Comparison of ENCODE assay signal across 14 cellular contexts in the genomic region with DNA sequence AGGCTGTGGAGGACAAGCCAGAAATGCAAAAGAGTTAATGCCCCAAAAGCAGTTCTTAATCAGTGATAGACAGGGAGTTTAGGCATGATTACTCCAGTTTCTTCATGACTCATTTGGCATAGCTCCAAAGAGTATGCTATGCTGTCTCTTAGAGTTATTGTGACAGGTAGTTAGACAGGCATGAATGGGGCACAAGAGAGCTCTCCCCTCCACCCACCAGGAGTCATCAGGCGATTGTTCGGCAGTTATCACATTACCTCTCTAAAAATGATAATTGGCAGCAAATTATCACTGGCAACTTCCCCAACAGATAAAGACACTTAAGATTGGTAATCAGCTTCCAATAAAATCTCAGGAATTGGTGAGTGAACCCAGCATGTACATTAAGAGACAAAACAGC.
DNase-seq lines count a peak whose midpoint lies in the region; ATAC-seq and TF ChIP-seq lines count a peak whose summit lies in the region.
"Had no signal": no experiment of that assay in that cellular context is flagged by ENCODE, and none has a peak within 500 bp of the region (broad histone marks: within the 10 kb centered on the region; RNA-seq: fewer than 3 reads in every experiment).

No MANE protein-coding gene starts in this region.

- H3K4me3 ChIP-seq in RWPE2 (ENCODE audit: severe bottlenecking), result no peak overlapping the region
- H3K4me3 ChIP-seq: adrenal gland had no signal

- H3K4me1 ChIP-seq in RWPE2 (ENCODE audit: insufficient read depth, poor library complexity, severe bottlenecking), result peaks cover 48% of the 10 kb centered on the region
- H3K4me1 ChIP-seq: adrenal gland had no signal

- H3K27me3 ChIP-seq in RWPE2 (ENCODE audit: insufficient read depth, poor library complexity, severe bottlenecking), result no peaks in the 10 kb centered on the region
- H3K27me3 ChIP-seq: adrenal gland had no signal

- H3K27ac ChIP-seq in RWPE2 (ENCODE audit: poor library complexity, severe bottlenecking), result peak overlapping the region; percentile 72
- H3K27ac ChIP-seq: adrenal gland had no signal

- no peaks in the 10 kb centered on the region for H3K36me3 ChIP-seq in RWPE2 (ENCODE audit: low read depth)
- H3K36me3 ChIP-seq: adrenal gland had no signal

- peak; percentile 46 for DNase-seq in A172 (ENCODE audit: low spot score)
- no peak for DNase-seq in RWPE2 (ENCODE audit: low spot score)
- no peak for DNase-seq in NCI-H2107 (lab: John Stamatoyannopoulos, UW)
- DNase-seq in DMS114 treated with DMSO at 0.1 percent for 48 hours (lab: John Stamatoyannopoulos, UW; ENCODE audit: unreplicated experiment), result no peak
- DNase-seq: adrenal gland; glutamatergic neuron; NCI-H2081 treated with DMSO at 0.1 percent for 48 hours; stimulated activated CD4-positive, alpha-beta T cell treated with anti-CD3 and anti-CD28 coated beads, Interleukin-2, amount 100 ng/mL, for 48 hours; T-helper 9 cell had no signal

- H3K9me3 ChIP-seq in RWPE2 (ENCODE audit: severe bottlenecking), result no peaks in the 10 kb centered on the region
- H3K9me3 ChIP-seq: adrenal gland had no signal

- no peak for TF ChIP-seq CTCF in RWPE2 (IDR thresholded peaks at IDR 0.05; ENCODE audit: poor library complexity, severe bottlenecking)

- ATAC-seq in GM18511 (IDR thresholded peaks at IDR 0.05; ENCODE audit: unreplicated experiment), result peak; percentile 76
- ATAC-seq in RWPE2 (ENCODE audit: low read depth), result peak; percentile 84
- peak; percentile 90 for ATAC-seq in esophagus mucosa
- ATAC-seq in GM18861 (IDR thresholded peaks at IDR 0.05; ENCODE audit: unreplicated experiment), result no peak
- ATAC-seq in GM21786 (IDR thresholded peaks at IDR 0.05; ENCODE audit: unreplicated experiment), result no peak
- ATAC-seq: HCT116 had no signal

Comparison
In these comparisons a context has a peak if more than half of its experiments do, and no peak if none do; other contexts are left out.
1. ATAC-seq: peak in GM18511 (single experiment), RWPE2 (single experiment) and esophagus mucosa (single experiment); none in GM18861 (single experiment) and GM21786 (single experiment).